ENCODE assay signal across 11 cellular contexts in genomic region chr5:58491216-58491892, GRCh38.
DNase-seq lines count a peak whose midpoint lies in the region; ATAC-seq and TF ChIP-seq lines count a peak whose summit lies in the region.
"Had no signal": no experiment of that assay in that cellular context is flagged by ENCODE, and none has a peak within 500 bp of the region (broad histone marks: within the 10 kb centered on the region; RNA-seq: fewer than 3 reads in every experiment).

GAPT (plus strand) TSS chr5:58491435; CDS start chr5:58494537, 3,102 bp downstream.

- no peak within 1 kb of the TSS for H3K27ac Mint-ChIP-seq in nephron progenitor cell
- H3K27ac Mint-ChIP-seq: type B pancreatic cell had no signal

- TF ChIP-seq CTCF in nephron progenitor cell (IDR thresholded peaks at IDR 0.05): no peak

- H3K36me3 Mint-ChIP-seq in nephron progenitor cell (ENCODE audit: low read depth): no peaks in the 10 kb centered on the region
- H3K36me3 Mint-ChIP-seq: type B pancreatic cell had no signal

- DNase-seq in KBM-7 (peak; percentile 91), nephron progenitor cell (no peak), T1000 (lab: John Stamatoyannopoulos, UW) (no peak), DMS53 treated with DMSO at 0.1 percent for 48 hours (lab: John Stamatoyannopoulos, UW; ENCODE audit: unreplicated experiment) (no peak)
- no peak for DNase-seq in stimulated activated CD8-positive, alpha-beta memory T cell treated with anti-CD3 and anti-CD28 coated beads, Interleukin-4, amount 100 ng/mL, for 48 hours
- DNase-seq: DMS 273 treated with DMSO at 0.1 percent for 48 hours, hippocampal formation had no signal

- H3K9me3 Mint-ChIP-seq in nephron progenitor cell: no peaks in the 10 kb centered on the region
- H3K9me3 Mint-ChIP-seq: type B pancreatic cell had no signal

- no peaks in the 10 kb centered on the region for H3K27me3 ChIP-seq in iPS-20b (ENCODE audit: insufficient read depth, low read length)

- H3K4me3 ChIP-seq in iPS-20b (ENCODE audit: low read length): no peak within 1 kb of the TSS; the same call in 1 of the 2 replicates

- H3K4me3 Mint-ChIP-seq in nephron progenitor cell: no peak within 1 kb of the TSS
- H3K4me3 Mint-ChIP-seq: type B pancreatic cell had no signal

- H3K27me3 Mint-ChIP-seq in nephron progenitor cell (ENCODE audit: low read depth, poor library complexity): peaks cover 3% of the 10 kb centered on the region

- peak within 1 kb of the TSS; percentile 1; the same call in 1 of the 2 replicates for H3K9ac ChIP-seq in iPS-20b (ENCODE audit: low read depth, low read length)

- no peaks in the 10 kb centered on the region for H3K36me3 ChIP-seq in iPS-20b (ENCODE audit: insufficient read depth, low read depth, low read length)

- no peak within 1 kb of the TSS for H3K27ac ChIP-seq in iPS-20b (ENCODE audit: low read length)

- in situ Hi-C loops in KBM-7 (cut with MboI; ENCODE audit: low pct_unique_long_range_greater_than_20kb, low sequenced_read_pairs): loop anchor here (25.0 kb wide), 1 partner anchor 346 kb away; no protein-coding TSS in a partner anchor

- ATAC-seq in GM18508 (IDR thresholded peaks at IDR 0.05; ENCODE audit: insufficient read depth, unreplicated experiment) (peak; percentile 85), HG02610 (IDR thresholded peaks at IDR 0.05; ENCODE audit: unreplicated experiment) (peak; percentile 76)

- peaks cover 21% of the 10 kb centered on the region; the same call in 1 of the 2 replicates for H3K4me1 ChIP-seq in iPS-20b (ENCODE audit: insufficient read depth, low read length)

- no peaks in the 10 kb centered on the region for H3K4me1 Mint-ChIP-seq in nephron progenitor cell

- no peaks in the 10 kb centered on the region for H3K9me3 ChIP-seq in iPS-20b (ENCODE audit: insufficient read depth, low read depth, low read length)
